17 cellular contexts compared by ENCODE assay signal in genomic region chr5:32102254-32102653, GRCh38.
DNase-seq lines count a peak whose midpoint lies in the region; ATAC-seq and TF ChIP-seq lines count a peak whose summit lies in the region.
"Had no signal": no experiment of that assay in that cellular context is flagged by ENCODE, and none has a peak within 500 bp of the region (broad histone marks: within the 10 kb centered on the region; RNA-seq: fewer than 3 reads in every experiment).

No MANE protein-coding gene starts in this region.

- no peaks in the 10 kb centered on the region for H3F3A ChIP-seq in neural progenitor cell (ENCODE audit: low read depth)

- H4K20me1 ChIP-seq in neural progenitor cell (ENCODE audit: low read depth): no peaks in the 10 kb centered on the region
- H4K20me1 ChIP-seq: BLaER1 had no signal

- no peak overlapping the region for H2AFZ ChIP-seq in neural progenitor cell (replicated peaks)
- H2AFZ ChIP-seq: GM23248 had no signal

- no peak for ATAC-seq in stimulated activated naive CD8-positive, alpha-beta T cell treated with anti-CD3 and anti-CD28 coated beads, Interleukin-15, Interleukin-2, amounts not matched to agents 100 U/mL and 50 U/mL, for 24 hours
- no peak for ATAC-seq in stimulated activated naive CD8-positive, alpha-beta T cell treated with anti-CD3 and anti-CD28 coated beads, Interleukin-15, amount 100 ng/mL, for 72 hours
- no peak for ATAC-seq in GM18517 (IDR thresholded peaks at IDR 0.05; ENCODE audit: unreplicated experiment)
- ATAC-seq: HCT116 had no signal

- H3K4me1 Mint-ChIP-seq in activated CD4-positive, alpha-beta T cell treated with anti-CD3 and anti-CD28 coated beads, Interleukin-2, amount 10 ng/mL, durations not matched to agents 7 days and 5 days: no peaks in the 10 kb centered on the region
- H3K4me1 Mint-ChIP-seq in stimulated activated naive CD8-positive, alpha-beta T cell treated with anti-CD3 and anti-CD28 coated beads, Interleukin-15, Interleukin-2, amounts not matched to agents 100 ng/mL and 50 ng/mL, for 24 hours (ENCODE audit: low read depth): no peaks in the 10 kb centered on the region
- peaks cover 6% of the 10 kb centered on the region for H3K4me1 Mint-ChIP-seq in neural progenitor cell
- H3K4me1 Mint-ChIP-seq in stimulated activated naive CD8-positive, alpha-beta T cell treated with anti-CD3 and anti-CD28 coated beads, Interleukin-15, amount 100 ng/mL, for 72 hours: no peaks in the 10 kb centered on the region
- H3K4me1 Mint-ChIP-seq: CD8-positive, alpha-beta memory T cell had no signal

- peaks cover 7% of the 10 kb centered on the region for H3K4me1 ChIP-seq in neural progenitor cell
- H3K4me1 ChIP-seq: BLaER1, Caco-2 had no signal

- POLR2A ChIA-PET in activated CD4-positive, alpha-beta T cell treated with anti-CD3 and anti-CD28 coated beads, Interleukin-2, amount 10 ng/mL, durations not matched to agents 7 days and 5 days (lab: Charles Lee): no interaction called here

- H3K27me3 ChIP-seq in neural progenitor cell: no peaks in the 10 kb centered on the region
- H3K27me3 ChIP-seq: BLaER1 had no signal

- no peaks in the 10 kb centered on the region for H3K9me3 ChIP-seq in neural progenitor cell (ENCODE audit: low read depth)
- H3K9me3 ChIP-seq: BLaER1, Caco-2 had no signal

- no peak overlapping the region for H3K4me3 ChIP-seq in neural progenitor cell
- H3K4me3 ChIP-seq: BLaER1, GM23248 had no signal

- H3K4me2 ChIP-seq in neural progenitor cell: no peak overlapping the region
- H3K4me2 ChIP-seq: BLaER1 had no signal

- H3K9ac ChIP-seq in neural progenitor cell: no peak overlapping the region
- H3K9ac ChIP-seq: BLaER1, GM23248 had no signal

- CTCF ChIA-PET in activated CD4-positive, alpha-beta T cell treated with anti-CD3 and anti-CD28 coated beads, Interleukin-2, amount 10 ng/mL, durations not matched to agents 7 days and 5 days (lab: Charles Lee): no interaction called here

- peak overlapping the region; percentile 60 for H3K27ac Mint-ChIP-seq in activated CD4-positive, alpha-beta T cell treated with anti-CD3 and anti-CD28 coated beads, Interleukin-2, amount 10 ng/mL, durations not matched to agents 7 days and 5 days
- peak overlapping the region; percentile 36 for H3K27ac Mint-ChIP-seq in stimulated activated naive CD8-positive, alpha-beta T cell treated with anti-CD3 and anti-CD28 coated beads, Interleukin-15, Interleukin-2, amounts not matched to agents 100 ng/mL and 50 ng/mL, for 24 hours
- peak overlapping the region; percentile 12 for H3K27ac Mint-ChIP-seq in neural progenitor cell
- peak overlapping the region; percentile 43 to 91 for H3K27ac Mint-ChIP-seq in stimulated activated naive CD8-positive, alpha-beta T cell treated with anti-CD3 and anti-CD28 coated beads, Interleukin-15, amount 100 ng/mL, for 72 hours

- H3K79me2 ChIP-seq in neural progenitor cell (ENCODE audit: low read depth): no peaks in the 10 kb centered on the region

- H3K36me3 ChIP-seq in neural progenitor cell: peaks cover 20% of the 10 kb centered on the region

- no peak for DNase-seq in activated CD4-positive, alpha-beta T cell treated with anti-CD3 and anti-CD28 coated beads, Interleukin-2, amount 10 ng/mL, durations not matched to agents 7 days and 5 days
- no peak for DNase-seq in activated CD4-positive, alpha-beta T cell treated with anti-CD3 and anti-CD28 coated beads for 1 hour
- DNase-seq in stimulated activated naive CD8-positive, alpha-beta T cell treated with anti-CD3 and anti-CD28 coated beads, Interleukin-15, Interleukin-2, amounts not matched to agents 100 U/mL and 50 U/mL, for 24 hours: no peak
- no peak for DNase-seq in neural progenitor cell (ENCODE audit: low spot score)
- no peak for DNase-seq in stimulated activated naive CD8-positive, alpha-beta T cell treated with anti-CD3 and anti-CD28 coated beads, Interleukin-15, amount 100 ng/mL, for 72 hours
- no peak for DNase-seq in GM10266 (ENCODE audit: extremely low spot score)
- DNase-seq: 8988T; AML-193; Caco-2; CD8-positive, alpha-beta memory T cell; GF-D8; GM23248 had no signal

- peaks cover 20% of the 10 kb centered on the region for H3K36me3 Mint-ChIP-seq in activated CD4-positive, alpha-beta T cell treated with anti-CD3 and anti-CD28 coated beads, Interleukin-2, amount 10 ng/mL, durations not matched to agents 7 days and 5 days (ENCODE audit: low read depth)
- peaks cover 26% of the 10 kb centered on the region for H3K36me3 Mint-ChIP-seq in stimulated activated naive CD8-positive, alpha-beta T cell treated with anti-CD3 and anti-CD28 coated beads, Interleukin-15, Interleukin-2, amounts not matched to agents 100 ng/mL and 50 ng/mL, for 24 hours (ENCODE audit: low read depth)
- peaks cover 24% of the 10 kb centered on the region for H3K36me3 Mint-ChIP-seq in neural progenitor cell

- TF ChIP-seq CTCF in neural progenitor cell (IDR thresholded peaks at IDR 0.05) (no peak), GM10266 (IDR thresholded peaks at IDR 0.05; ENCODE audit: control insufficient read depth, insufficient read depth, low read depth, missing control alignments) (no peak)

- H3K9me3 Mint-ChIP-seq in activated CD4-positive, alpha-beta T cell treated with anti-CD3 and anti-CD28 coated beads, Interleukin-2, amount 10 ng/mL, durations not matched to agents 7 days and 5 days: no peaks in the 10 kb centered on the region
- H3K9me3 Mint-ChIP-seq in stimulated activated naive CD8-positive, alpha-beta T cell treated with anti-CD3 and anti-CD28 coated beads, Interleukin-15, Interleukin-2, amounts not matched to agents 100 ng/mL and 50 ng/mL, for 24 hours: no peaks in the 10 kb centered on the region
- H3K9me3 Mint-ChIP-seq in neural progenitor cell: no peaks in the 10 kb centered on the region
- no peaks in the 10 kb centered on the region for H3K9me3 Mint-ChIP-seq in stimulated activated naive CD8-positive, alpha-beta T cell treated with anti-CD3 and anti-CD28 coated beads, Interleukin-15, amount 100 ng/mL, for 72 hours
- H3K9me3 Mint-ChIP-seq: CD8-positive, alpha-beta memory T cell had no signal

- H3K27ac ChIP-seq in neural progenitor cell: no peak overlapping the region
- H3K27ac ChIP-seq: BLaER1, GM23248, HL-60 had no signal

- no peaks in the 10 kb centered on the region for H3K27me3 Mint-ChIP-seq in activated CD4-positive, alpha-beta T cell treated with anti-CD3 and anti-CD28 coated beads, Interleukin-2, amount 10 ng/mL, durations not matched to agents 7 days and 5 days
- no peaks in the 10 kb centered on the region for H3K27me3 Mint-ChIP-seq in stimulated activated naive CD8-positive, alpha-beta T cell treated with anti-CD3 and anti-CD28 coated beads, Interleukin-15, Interleukin-2, amounts not matched to agents 100 ng/mL and 50 ng/mL, for 24 hours
- no peaks in the 10 kb centered on the region for H3K27me3 Mint-ChIP-seq in neural progenitor cell (ENCODE audit: insufficient read depth, low read depth)
- no peaks in the 10 kb centered on the region for H3K27me3 Mint-ChIP-seq in stimulated activated naive CD8-positive, alpha-beta T cell treated with anti-CD3 and anti-CD28 coated beads, Interleukin-15, amount 100 ng/mL, for 72 hours
- H3K27me3 Mint-ChIP-seq: CD8-positive, alpha-beta memory T cell had no signal

- H3K4me3 Mint-ChIP-seq in activated CD4-positive, alpha-beta T cell treated with anti-CD3 and anti-CD28 coated beads, Interleukin-2, amount 10 ng/mL, durations not matched to agents 7 days and 5 days: no peak overlapping the region
- H3K4me3 Mint-ChIP-seq in stimulated activated naive CD8-positive, alpha-beta T cell treated with anti-CD3 and anti-CD28 coated beads, Interleukin-15, Interleukin-2, amounts not matched to agents 100 ng/mL and 50 ng/mL, for 24 hours: no peak overlapping the region
- H3K4me3 Mint-ChIP-seq in neural progenitor cell: no peak overlapping the region
- no peak overlapping the region for H3K4me3 Mint-ChIP-seq in stimulated activated naive CD8-positive, alpha-beta T cell treated with anti-CD3 and anti-CD28 coated beads, Interleukin-15, amount 100 ng/mL, for 72 hours
- H3K4me3 Mint-ChIP-seq: CD8-positive, alpha-beta memory T cell had no signal

Comparison
In these comparisons a context has a peak if more than half of its experiments do, and no peak if none do; other contexts are left out.
1. H3K27ac Mint-ChIP-seq: peak in every context shown above with its lines; median percentile 67 in stimulated activated naive CD8-positive, alpha-beta T cell treated with anti-CD3 and anti-CD28 coated beads, Interleukin-15, amount 100 ng/mL, for 72 hours; 60 in activated CD4-positive, alpha-beta T cell treated with anti-CD3 and anti-CD28 coated beads, Interleukin-2, amount 10 ng/mL, durations not matched to agents 7 days and 5 days; 36 in stimulated activated naive CD8-positive, alpha-beta T cell treated with anti-CD3 and anti-CD28 coated beads, Interleukin-15, Interleukin-2, amounts not matched to agents 100 ng/mL and 50 ng/mL, for 24 hours; 12 in neural progenitor cell.